ENCODE assay signal across 8 cellular contexts in the genomic region with DNA sequence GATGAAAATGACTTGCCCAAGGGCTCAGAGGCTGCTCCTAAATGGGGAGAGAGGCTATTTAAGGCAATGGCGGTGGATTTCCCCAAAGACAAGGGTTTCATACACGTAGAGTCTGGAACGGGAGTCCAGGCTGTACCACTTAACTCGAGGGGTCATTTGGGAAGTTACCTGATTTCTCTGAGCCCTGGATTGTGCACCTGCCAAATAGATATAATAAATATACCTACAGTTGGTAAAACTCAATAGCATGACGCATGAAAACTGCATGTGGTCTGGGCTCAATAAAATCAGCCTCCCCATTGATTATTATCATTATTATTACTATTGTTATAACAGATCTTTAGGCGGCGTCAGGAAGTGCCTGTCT. TPM values are rescaled to one million over a fixed set of nuclear protein-coding genes. Genes with fewer than 3 reads are reported as not detected.
A peak's percentile ranks its signal among the peaks of the same experiment; 100 is the strongest.
DNase-seq lines count a peak whose midpoint lies in the region; ATAC-seq, FAIRE-seq and TF ChIP-seq lines count a peak whose summit lies in the region.

No MANE protein-coding gene starts in this region.

- no peak for TF ChIP-seq CTCF in kidney (IDR thresholded peaks at IDR 0.05; ENCODE audit: borderline replicate concordance, extremely low read depth, insufficient read depth)
- TF ChIP-seq CTCF in thoracic aorta (IDR thresholded peaks at IDR 0.05) = no peak

- no peak for DNase-seq in activated CD4-positive, alpha-beta T cell treated with anti-CD3 and anti-CD28 coated beads, Interleukin-2, amount 10 ng/mL, durations not matched to agents 24 days and 14 days
- no peak for DNase-seq in activated CD4-positive, alpha-beta T cell treated with anti-CD3 and anti-CD28 coated beads for 4 hours
- DNase-seq in adipocyte (ENCODE audit: low read depth) (no peak), kidney (no peak), thoracic aorta (ENCODE audit: low spot score) (no peak), NCI-H187 treated with DMSO at 0.1 percent for 48 hours (lab: John Stamatoyannopoulos, UW) (no peak)

- ATAC-seq in thoracic aorta (ENCODE audit: insufficient number of reproducible peaks, low FRiP score, low read depth) = no peak
- ATAC-seq in HG03457 (IDR thresholded peaks at IDR 0.05; ENCODE audit: unreplicated experiment) = no peak
- no peak for ATAC-seq in GM18867 (IDR thresholded peaks at IDR 0.05; ENCODE audit: unreplicated experiment)

- H3K36me3 ChIP-seq in adipocyte (ENCODE audit: control insufficient read depth, insufficient read depth, low read length, severe bottlenecking) (no peaks in the 10 kb centered on the region), kidney (ENCODE audit: control insufficient read depth in 1 of 2, insufficient read depth in 2 of 2, low read length in 2 of 2) (no peaks in the 10 kb centered on the region), thoracic aorta (no peaks in the 10 kb centered on the region)

- H3K4me1 Mint-ChIP-seq in activated CD4-positive, alpha-beta T cell treated with anti-CD3 and anti-CD28 coated beads, Interleukin-2, amount 10 ng/mL, durations not matched to agents 24 days and 14 days = peaks cover 35% of the 10 kb centered on the region

- H3K36me3 Mint-ChIP-seq in activated CD4-positive, alpha-beta T cell treated with anti-CD3 and anti-CD28 coated beads, Interleukin-2, amount 10 ng/mL, durations not matched to agents 24 days and 14 days (ENCODE audit: low read depth) = peaks cover 16% of the 10 kb centered on the region

- H3K27me3 Mint-ChIP-seq in activated CD4-positive, alpha-beta T cell treated with anti-CD3 and anti-CD28 coated beads, Interleukin-2, amount 10 ng/mL, durations not matched to agents 24 days and 14 days = peaks cover 38% of the 10 kb centered on the region

- H3K4me1 ChIP-seq in adipocyte (ENCODE audit: control insufficient read depth, insufficient read depth, low read length) = peaks cover 17% of the 10 kb centered on the region
- peaks cover 0 to 5% of the 10 kb centered on the region in 2 donors for H3K4me1 ChIP-seq in kidney (ENCODE audit: control insufficient read depth in 1 of 2, insufficient read depth in 1 of 2, low read depth in 1 of 2, low read length in 2 of 2)
- peaks cover 12 to 29% of the 10 kb centered on the region in 2 donors for H3K4me1 ChIP-seq in thoracic aorta (ENCODE audit: control insufficient read depth in 1 of 2, low read depth in 2 of 2)

- intact Hi-C loops in activated CD4-positive, alpha-beta T cell treated with anti-CD3 and anti-CD28 coated beads, Interleukin-2, amount 10 ng/mL, durations not matched to agents 24 days and 14 days (cut with micrococcal nuclease) = loop anchor here (2.0 to 10.0 kb wide), 7 partner anchors 93 to 1365 kb away; a partner anchor contains a TSS
- intact Hi-C loops in kidney (cut with DNase I) = no loop called here

- peak overlapping the region; percentile 90 for H3K9ac ChIP-seq in adipocyte (ENCODE audit: low read length)
- peak overlapping the region; percentile 71 to 83 for H3K9ac ChIP-seq in kidney (ENCODE audit: low read length in 2 of 2)

- H3K27ac Mint-ChIP-seq in activated CD4-positive, alpha-beta T cell treated with anti-CD3 and anti-CD28 coated beads, Interleukin-2, amount 10 ng/mL, durations not matched to agents 24 days and 14 days = no peak overlapping the region

- H3K9me3 Mint-ChIP-seq in activated CD4-positive, alpha-beta T cell treated with anti-CD3 and anti-CD28 coated beads, Interleukin-2, amount 10 ng/mL, durations not matched to agents 24 days and 14 days = no peaks in the 10 kb centered on the region

- no peak for FAIRE-seq in kidney (lab: Jason Lieb, UNC)

- no peaks in the 10 kb centered on the region for H3K9me3 ChIP-seq in adipocyte (ENCODE audit: control insufficient read depth, low read length)
- H3K9me3 ChIP-seq in kidney (ENCODE audit: control insufficient read depth in 1 of 2, low read length in 2 of 2) = no peaks in the 10 kb centered on the region
- H3K9me3 ChIP-seq in thoracic aorta = no peaks in the 10 kb centered on the region

- H3K27ac ChIP-seq in kidney (ENCODE audit: low read depth in 2 of 2, low read length in 2 of 2) (no peak overlapping the region), thoracic aorta (peak overlapping the region; percentile 90 to 91)

- peak overlapping the region; percentile 92 for H3K4me3 Mint-ChIP-seq in activated CD4-positive, alpha-beta T cell treated with anti-CD3 and anti-CD28 coated beads, Interleukin-2, amount 10 ng/mL, durations not matched to agents 24 days and 14 days

- H3K4me3 ChIP-seq in adipocyte (ENCODE audit: low read length) (peak overlapping the region; percentile 96), kidney (ENCODE audit: low read length in 2 of 2) (peak overlapping the region; percentile 76 to 91), thoracic aorta (peak overlapping the region; percentile 82)

- H3K27me3 ChIP-seq in adipocyte (replicated peaks; ENCODE audit: control insufficient read depth, insufficient read depth, low read length) (no peaks in the 10 kb centered on the region), thoracic aorta (replicated peaks; ENCODE audit: insufficient read depth) (no peaks in the 10 kb centered on the region)

RNA-seq across cellular contexts. Expression of a gene that starts 1.3 kb away (rescaled TPM):
- 84.5 and 85.2 TPM in 2 replicates for total RNA-seq in activated CD4-positive, alpha-beta T cell treated with anti-CD3 and anti-CD28 coated beads, Interleukin-2, amount 10 ng/mL, durations not matched to agents 24 days and 14 days
- total RNA-seq in kidney (81.2 TPM), thoracic aorta (100 to 1,000 TPM; 254 to 283 TPM)
- polyA plus RNA-seq in kidney (ENCODE audit: insufficient read depth, low read depth, low replicate concordance) = 30.2 TPM

RNA-seq across cellular contexts. Expression of a gene that starts 24.8 kb away (rescaled TPM):
- total RNA-seq in activated CD4-positive, alpha-beta T cell treated with anti-CD3 and anti-CD28 coated beads, Interleukin-2, amount 10 ng/mL, durations not matched to agents 24 days and 14 days = 6.7 and 7.4 TPM in 2 replicates
- 50.1 TPM for total RNA-seq in kidney
- 50.6 TPM for polyA plus RNA-seq in kidney (ENCODE audit: insufficient read depth, low read depth, low replicate concordance)
- 10 to 100 TPM; 35.0 to 63.5 TPM for total RNA-seq in thoracic aorta

Comparison
In these comparisons a context has a peak if more than half of its experiments do, and no peak if none do; other contexts are left out.
1. H3K27ac ChIP-seq: peak in thoracic aorta (2 of 2); none in kidney (0 of 2).
2. Peak in every context shown above with its lines, with median percentiles within 50 percentile points of each other: H3K4me3 ChIP-seq.